8 cellular contexts compared by ENCODE assay signal in the genomic region with DNA sequence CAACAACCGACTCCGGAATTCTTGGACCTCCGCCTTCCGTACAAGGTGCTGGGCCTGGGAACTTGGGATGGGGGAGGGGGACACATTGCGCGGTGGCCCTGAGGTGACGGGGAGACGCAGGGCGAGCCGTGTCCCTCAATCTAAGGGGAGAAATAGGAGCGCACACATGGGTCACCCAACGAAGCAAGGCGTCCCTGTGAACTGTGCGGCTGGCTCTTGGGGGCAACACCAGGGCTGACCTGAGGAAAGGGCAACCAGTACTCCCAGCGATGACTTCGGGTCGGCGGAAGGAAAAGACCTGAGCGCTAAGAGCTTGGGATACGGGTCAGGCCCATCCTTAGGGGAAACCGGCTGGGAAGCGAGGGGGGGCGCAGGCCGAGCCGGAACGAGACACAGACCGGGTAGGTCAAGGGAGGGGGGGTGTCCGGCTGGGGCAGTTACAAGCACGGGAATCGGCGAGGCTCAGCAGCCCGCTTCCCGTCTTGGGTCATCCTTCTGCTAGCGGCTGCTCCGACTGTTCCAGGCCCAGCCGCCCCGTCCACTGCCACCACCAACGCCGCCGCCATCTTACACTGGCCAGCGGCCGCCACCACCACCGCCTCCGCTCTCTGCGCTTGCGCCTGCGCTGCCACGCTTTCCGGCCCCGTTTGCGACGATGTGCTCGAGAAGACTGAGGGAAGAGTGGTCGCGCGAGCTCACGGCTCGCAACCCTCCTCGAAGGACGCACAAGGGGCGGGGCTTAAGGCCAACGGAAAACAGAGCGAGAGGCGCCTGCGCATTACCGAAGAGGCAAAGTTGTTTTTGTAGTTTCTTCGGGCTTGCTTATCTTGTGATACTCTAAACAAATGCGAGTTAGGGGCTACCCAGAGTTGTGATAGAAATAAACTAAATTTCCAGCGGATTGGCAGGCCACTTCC. TPM values are rescaled to one million over a fixed set of nuclear protein-coding genes. Genes with fewer than 3 reads are reported as not detected.
DNase-seq lines count a peak whose midpoint lies in the region; ATAC-seq and TF ChIP-seq lines count a peak whose summit lies in the region.

A gene (minus strand): TSS at position 672 of the 917 bp plus-strand sequence. CDS start 18,541 bp downstream, outside the sequence.

- TF ChIP-seq CTCF in OCI-LY3 (IDR thresholded peaks at IDR 0.05; ENCODE audit: low read depth, low read length) = no peak
- no peak for TF ChIP-seq CTCF in endothelial cell (IDR thresholded peaks at IDR 0.05; ENCODE audit: unreplicated experiment)

- DNase-seq in D341Med (ENCODE audit: low spot score) (peak; percentile 99), HuH-7 (ENCODE audit: low spot score) (peak; percentile 80), endothelial cell (ENCODE audit: low spot score) (peak; percentile 98), midbrain (lab: John Stamatoyannopoulos, UW) (peak; percentile 99)
- peak; percentile 98 for DNase-seq in activated CD8-positive, alpha-beta memory T cell treated with anti-CD3 and anti-CD28 coated beads, Interleukin-2, amount 50 U/mL, for 48 hours
- DNase-seq in stimulated activated CD8-positive, alpha-beta memory T cell treated with anti-CD3 and anti-CD28 coated beads, Interleukin-2, amount 100 ng/mL, for 1 hour (ENCODE audit: low read depth in 2 of 2) = peak; percentile 94 to 97

- H3K4me1 ChIP-seq in OCI-LY3 (ENCODE audit: low read length) = peaks cover 31% of the 10 kb centered on the region

- H3K27ac ChIP-seq in OCI-LY3 (ENCODE audit: low read length) = peak within 1 kb of the TSS; percentile 94

- no peaks in the 10 kb centered on the region for H3K9me3 ChIP-seq in OCI-LY3 (ENCODE audit: insufficient read depth, low read length)

- peaks cover 16% of the 10 kb centered on the region; the same call in 1 of the 2 replicates for H4K20me1 ChIP-seq in OCI-LY3 (ENCODE audit: insufficient read depth, low read length)

- H3K36me3 Mint-ChIP-seq in endothelial cell (ENCODE audit: low read depth, unreplicated experiment) = peaks cover 9% of the 10 kb centered on the region

- peak; percentile 81 for ATAC-seq in GM21515 (IDR thresholded peaks at IDR 0.05; ENCODE audit: unreplicated experiment)

- no peaks in the 10 kb centered on the region for H3K9me3 Mint-ChIP-seq in endothelial cell (ENCODE audit: unreplicated experiment)

- peak within 1 kb of the TSS; percentile 99 for H3K4me3 Mint-ChIP-seq in endothelial cell (ENCODE audit: unreplicated experiment)

- H3K79me2 ChIP-seq in OCI-LY3 (ENCODE audit: low read length) = peaks cover 51% of the 10 kb centered on the region

- peaks cover 8% of the 10 kb centered on the region for H3K27me3 Mint-ChIP-seq in endothelial cell (ENCODE audit: unreplicated experiment)

- peaks cover 27% of the 10 kb centered on the region for H3K4me1 Mint-ChIP-seq in endothelial cell (ENCODE audit: unreplicated experiment)

- no peaks in the 10 kb centered on the region for H3K27me3 ChIP-seq in OCI-LY3 (ENCODE audit: low read depth, low read length)

- H3K36me3 ChIP-seq in OCI-LY3 (replicated peaks; ENCODE audit: low read depth, low read length) = peaks cover 19% of the 10 kb centered on the region

- peak within 1 kb of the TSS; percentile 99 for H3K27ac Mint-ChIP-seq in endothelial cell (ENCODE audit: unreplicated experiment)

- H2AFZ ChIP-seq in OCI-LY3 (ENCODE audit: low read depth, low read length) = peak within 1 kb of the TSS; percentile 64

- H3K4me2 ChIP-seq in OCI-LY3 (ENCODE audit: low read length) = peak within 1 kb of the TSS; percentile 89

- peak within 1 kb of the TSS; percentile 94 for H3K9ac ChIP-seq in OCI-LY3 (ENCODE audit: low read length)

- H3K4me3 ChIP-seq in OCI-LY3 (ENCODE audit: low read length) = peak within 1 kb of the TSS; percentile 91

RNA-seq across cellular contexts. Expression of the gene that starts here (rescaled TPM):
- total RNA-seq in endothelial cell (ENCODE audit: unreplicated experiment) = 134 TPM

Comparison
In these comparisons a context has a peak if more than half of its experiments do, and no peak if none do; other contexts are left out.
1. Peak in every context shown above with its lines: DNase-seq, ATAC-seq, H3K4me3 ChIP-seq and H3K27ac ChIP-seq.